14 cellular contexts compared by ENCODE assay signal in genomic region chr2:187520121-187520624, GRCh38. TPM values are rescaled to one million over a fixed set of nuclear protein-coding genes. Genes with fewer than 3 reads are reported as not detected.
"Had no signal": no experiment of that assay in that cellular context is flagged by ENCODE, and none has a peak within 500 bp of the region (broad histone marks: within the 10 kb centered on the region; RNA-seq: fewer than 3 reads in every experiment).

No MANE protein-coding gene starts in this region.

- H3K27ac Mint-ChIP-seq: activated naive CD8-positive, alpha-beta T cell treated with anti-CD3 and anti-CD28 coated beads for 36 hours; activated T-helper 1 cell treated with anti-CD3 and anti-CD28 coated beads, Interleukin-12 subunit alpha, Interleukin-12 subunit beta, Interleukin-2, Interleukin-4 antibody, amounts not matched to agents 30 ng/mL and 10 ng/mL and 1 ng/mL, durations not matched to agents 14 hours and 24 hours and 36 hours; naive thymus-derived CD8-positive, alpha-beta T cell had no signal

- FAIRE-seq: colon, frontal cortex, urothelium cell line had no signal

- H3K9me3 ChIP-seq: body of pancreas had no signal

- H3K27ac ChIP-seq: body of pancreas, left ventricle myocardium inferior had no signal

- H3K27me3 ChIP-seq: body of pancreas had no signal

- ATAC-seq: activated CD4-positive, CD25-positive, alpha-beta regulatory T cell treated with anti-CD3 and anti-CD28 coated beads, Interleukin-2, amount 50 U/mL, for 24 hours; body of pancreas; naive thymus-derived CD8-positive, alpha-beta T cell had no signal

- H3K4me1 Mint-ChIP-seq: activated naive CD8-positive, alpha-beta T cell treated with anti-CD3 and anti-CD28 coated beads for 36 hours; naive thymus-derived CD8-positive, alpha-beta T cell had no signal

- H3K4me3 ChIP-seq: body of pancreas, left ventricle myocardium inferior had no signal

- H3K27me3 Mint-ChIP-seq: activated naive CD8-positive, alpha-beta T cell treated with anti-CD3 and anti-CD28 coated beads for 36 hours; naive thymus-derived CD8-positive, alpha-beta T cell had no signal

- H3K4me1 ChIP-seq: body of pancreas, left ventricle myocardium inferior had no signal

- H3K9me3 Mint-ChIP-seq: activated T-helper 1 cell treated with anti-CD3 and anti-CD28 coated beads, Interleukin-12 subunit alpha, Interleukin-12 subunit beta, Interleukin-2, Interleukin-4 antibody, amounts not matched to agents 30 ng/mL and 10 ng/mL and 1 ng/mL, durations not matched to agents 14 hours and 24 hours and 36 hours had no signal

- H3K4me3 Mint-ChIP-seq: activated naive CD8-positive, alpha-beta T cell treated with anti-CD3 and anti-CD28 coated beads for 36 hours; activated T-helper 1 cell treated with anti-CD3 and anti-CD28 coated beads, Interleukin-12 subunit alpha, Interleukin-12 subunit beta, Interleukin-2, Interleukin-4 antibody, amounts not matched to agents 30 ng/mL and 10 ng/mL and 1 ng/mL, durations not matched to agents 14 hours and 24 hours and 36 hours had no signal

- H3K36me3 Mint-ChIP-seq: activated naive CD8-positive, alpha-beta T cell treated with anti-CD3 and anti-CD28 coated beads for 36 hours; naive thymus-derived CD8-positive, alpha-beta T cell had no signal

- DNase-seq: activated naive CD8-positive, alpha-beta T cell treated with anti-CD3 and anti-CD28 coated beads for 36 hours; amygdala; body of pancreas; caudate nucleus; head of caudate nucleus; left ventricle myocardium inferior; naive thymus-derived CD8-positive, alpha-beta T cell; stimulated activated CD4-positive, alpha-beta T cell treated with anti-CD3 and anti-CD28 coated beads, Interleukin-1b, Interleukin-23, amount 100 ng/mL, for 48 hours had no signal

RNA-seq across cellular contexts. Expression of gene TFPI, which starts 34.1 kb away (rescaled TPM):
- total RNA-seq: activated CD8-positive, alpha-beta memory T cell treated with anti-CD3 and anti-CD28 coated beads for 36 hours; activated naive CD8-positive, alpha-beta T cell treated with anti-CD3 and anti-CD28 coated beads for 36 hours; naive thymus-derived CD8-positive, alpha-beta T cell had no signal
- polyA plus RNA-seq: naive thymus-derived CD8-positive, alpha-beta T cell had no signal
